29 cellular contexts compared by ENCODE assay signal in the genomic region with DNA sequence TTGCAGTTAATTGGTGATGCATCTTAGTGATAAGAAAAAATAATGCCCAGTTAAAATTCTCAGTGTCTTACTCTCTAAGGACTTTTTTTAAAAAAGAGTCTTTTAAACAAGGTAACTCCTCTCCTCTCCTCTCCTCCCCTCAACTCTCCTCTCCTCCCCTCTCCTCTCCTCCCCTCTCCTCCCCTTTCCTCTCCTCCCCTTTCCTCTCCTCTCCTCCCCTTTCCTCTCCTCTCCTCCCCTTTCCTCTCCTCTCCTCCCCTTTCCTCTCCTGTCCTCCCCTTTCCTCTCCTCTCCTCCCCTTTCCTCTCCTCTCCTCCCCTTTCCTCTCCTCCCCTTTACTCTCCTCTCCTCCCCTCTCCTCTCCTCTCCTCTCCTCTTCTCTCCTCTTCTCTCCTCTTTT.
"Had no signal": no experiment of that assay in that cellular context is flagged by ENCODE, and none has a peak within 500 bp of the region (broad histone marks: within the 10 kb centered on the region; RNA-seq: fewer than 3 reads in every experiment).

No MANE protein-coding gene starts in this region.

- H3K27ac Mint-ChIP-seq: stimulated activated effector memory CD8-positive, alpha-beta T cell treated with anti-CD3 and anti-CD28 coated beads, Interleukin-12 subunit alpha, Interleukin-12 subunit beta, amount 100 ng/mL, for 72 hours; stimulated activated memory B cell treated with anti-CD40 and anti-IgM and Interleukin-4, amounts not matched to agents 10 μg/mL and 1 μg/mL and 100 μg/mL, for 72 hours; stimulated activated naive B cell treated with anti-CD40 and anti-IgM and Interleukin-4, amounts not matched to agents 10 μg/mL and 1 μg/mL and 100 μg/mL, for 72 hours; stimulated activated naive CD8-positive, alpha-beta T cell treated with anti-CD3 and anti-CD28 coated beads, Interleukin-15, amount 100 ng/mL, for 72 hours; stimulated activated naive CD8-positive, alpha-beta T cell treated with anti-CD3 and anti-CD28 coated beads, Interleukin-15, Interleukin-2, amounts not matched to agents 100 ng/mL and 50 ng/mL, for 24 hours; type B pancreatic cell had no signal

- H3K36me3 Mint-ChIP-seq: stimulated activated effector memory CD8-positive, alpha-beta T cell treated with anti-CD3 and anti-CD28 coated beads, Interleukin-12 subunit alpha, Interleukin-12 subunit beta, amount 100 ng/mL, for 72 hours; stimulated activated memory B cell treated with anti-CD40 and anti-IgM and Interleukin-4, amounts not matched to agents 10 μg/mL and 1 μg/mL and 100 μg/mL, for 72 hours; stimulated activated naive B cell treated with anti-CD40 and anti-IgM and Interleukin-4, amounts not matched to agents 10 μg/mL and 1 μg/mL and 100 μg/mL, for 72 hours; type B pancreatic cell had no signal

- H3K9me3 ChIP-seq: stomach, suprapubic skin, testis, thoracic aorta, thyroid gland, tibial artery, tibial nerve, transverse colon, upper lobe of left lung, upper lobe of right lung, uterus, vagina had no signal

- H3K27me3 Mint-ChIP-seq: stimulated activated memory B cell treated with anti-CD40 and anti-IgM and Interleukin-4, amounts not matched to agents 10 μg/mL and 1 μg/mL and 100 μg/mL, for 72 hours; stimulated activated naive CD8-positive, alpha-beta T cell treated with anti-CD3 and anti-CD28 coated beads, Interleukin-15, amount 100 ng/mL, for 72 hours; stimulated activated naive CD8-positive, alpha-beta T cell treated with anti-CD3 and anti-CD28 coated beads, Interleukin-15, Interleukin-2, amounts not matched to agents 100 ng/mL and 50 ng/mL, for 24 hours had no signal

- H3K27me3 ChIP-seq: stomach, testis, thyroid gland, tibial artery, tibial nerve, transverse colon, upper lobe of left lung, upper lobe of right lung, uterus, vagina had no signal

- H3K36me3 ChIP-seq: stomach, suprapubic skin, thoracic aorta, thyroid gland, tibial artery, tibial nerve, transverse colon, upper lobe of left lung, upper lobe of right lung, uterus, vagina had no signal

- ATAC-seq: stimulated activated effector memory CD8-positive, alpha-beta T cell treated with anti-CD3 and anti-CD28 coated beads, Interleukin-12 subunit alpha, Interleukin-12 subunit beta, amount 100 ng/mL, for 72 hours; stimulated activated memory B cell treated with anti-CD40 and anti-IgM and Interleukin-4, amounts not matched to agents 10 μg/mL and 1 μg/mL and 100 μg/mL, for 72 hours; stimulated activated naive B cell treated with anti-CD40 and anti-IgM and Interleukin-4, amounts not matched to agents 10 μg/mL and 1 μg/mL and 100 μg/mL, for 72 hours; stimulated activated naive CD8-positive, alpha-beta T cell treated with anti-CD3 and anti-CD28 coated beads, Interleukin-15, amount 100 ng/mL, for 72 hours; stimulated activated naive CD8-positive, alpha-beta T cell treated with anti-CD3 and anti-CD28 coated beads, Interleukin-15, Interleukin-2, amounts not matched to agents 100 U/mL and 50 U/mL, for 24 hours; upper lobe of right lung had no signal

- H3K4me1 ChIP-seq: stomach, suprapubic skin, testis, thyroid gland, tibial artery, tibial nerve, transverse colon, upper lobe of left lung, upper lobe of right lung, uterus, vagina had no signal

- H3K4me3 ChIP-seq: stomach, suprapubic skin, testis, thoracic aorta, thyroid gland, tibial artery, tibial nerve, transverse colon, upper lobe of left lung, upper lobe of right lung, uterus, vagina had no signal

- H3K4me3 Mint-ChIP-seq: stimulated activated effector memory CD8-positive, alpha-beta T cell treated with anti-CD3 and anti-CD28 coated beads, Interleukin-12 subunit alpha, Interleukin-12 subunit beta, amount 100 ng/mL, for 72 hours; stimulated activated memory B cell treated with anti-CD40 and anti-IgM and Interleukin-4, amounts not matched to agents 10 μg/mL and 1 μg/mL and 100 μg/mL, for 72 hours; stimulated activated naive B cell treated with anti-CD40 and anti-IgM and Interleukin-4, amounts not matched to agents 10 μg/mL and 1 μg/mL and 100 μg/mL, for 72 hours; stimulated activated naive CD8-positive, alpha-beta T cell treated with anti-CD3 and anti-CD28 coated beads, Interleukin-15, amount 100 ng/mL, for 72 hours; stimulated activated naive CD8-positive, alpha-beta T cell treated with anti-CD3 and anti-CD28 coated beads, Interleukin-15, Interleukin-2, amounts not matched to agents 100 ng/mL and 50 ng/mL, for 24 hours; type B pancreatic cell had no signal

- FAIRE-seq: urothelium cell line had no signal

- H3K9me3 Mint-ChIP-seq: stimulated activated naive CD8-positive, alpha-beta T cell treated with anti-CD3 and anti-CD28 coated beads, Interleukin-15, Interleukin-2, amounts not matched to agents 100 ng/mL and 50 ng/mL, for 24 hours; type B pancreatic cell had no signal

- H3K4me1 Mint-ChIP-seq: stimulated activated effector memory CD8-positive, alpha-beta T cell treated with anti-CD3 and anti-CD28 coated beads, Interleukin-12 subunit alpha, Interleukin-12 subunit beta, amount 100 ng/mL, for 72 hours; stimulated activated memory B cell treated with anti-CD40 and anti-IgM and Interleukin-4, amounts not matched to agents 10 μg/mL and 1 μg/mL and 100 μg/mL, for 72 hours; stimulated activated naive B cell treated with anti-CD40 and anti-IgM and Interleukin-4, amounts not matched to agents 10 μg/mL and 1 μg/mL and 100 μg/mL, for 72 hours; stimulated activated naive CD8-positive, alpha-beta T cell treated with anti-CD3 and anti-CD28 coated beads, Interleukin-15, amount 100 ng/mL, for 72 hours had no signal

- H3K27ac ChIP-seq: stomach, suprapubic skin, testis, thoracic aorta, thyroid gland, tibial artery, tibial nerve, transverse colon, upper lobe of left lung, upper lobe of right lung, uterus, vagina had no signal

- DNase-seq: stimulated activated CD4-positive, alpha-beta T cell treated with anti-CD3 and anti-CD28 coated beads, Interleukin-2, amount 100 ng/mL, for 48 hours; stimulated activated CD4-positive, alpha-beta T cell treated with anti-CD3 and anti-CD28 coated beads, Interleukin-4, amount 100 ng/mL, for 1 hour; stimulated activated CD4-positive, alpha-beta T cell treated with anti-CD3 and anti-CD28 coated beads, Interleukin-4, amount 100 ng/mL, for 24 hours; stimulated activated CD4-positive, alpha-beta T cell treated with anti-CD3 and anti-CD28 coated beads, Interleukin-4, amount 100 ng/mL, for 4 hours; stimulated activated CD8-positive, alpha-beta memory T cell treated with anti-CD3 and anti-CD28 coated beads, Interleukin-4, amount 100 ng/mL, for 48 hours; stimulated activated naive B cell treated with anti-CD40 and anti-IgM and Interleukin-4, amounts not matched to agents 10 μg/mL and 1 μg/mL and 100 μg/mL, for 72 hours; stimulated activated naive CD4-positive, alpha-beta T cell; stimulated activated naive CD4-positive, alpha-beta T cell treated with Interleukin-2 at 50 U/mL for 16 hours; stimulated activated naive CD8-positive, alpha-beta T cell treated with anti-CD3 and anti-CD28 coated beads, Interleukin-15, amount 100 ng/mL, for 72 hours; stimulated activated naive CD8-positive, alpha-beta T cell treated with anti-CD3 and anti-CD28 coated beads, Interleukin-15, Interleukin-2, amounts not matched to agents 100 U/mL and 50 U/mL, for 24 hours; stomach; substantia nigra; testis; thyroid gland; tibial artery; transverse colon; trophoblast cell; upper lobe of left lung; upper lobe of right lung; uterus had no signal
